Comparison of ENCODE assay signal across 14 cellular contexts in the genomic region with DNA sequence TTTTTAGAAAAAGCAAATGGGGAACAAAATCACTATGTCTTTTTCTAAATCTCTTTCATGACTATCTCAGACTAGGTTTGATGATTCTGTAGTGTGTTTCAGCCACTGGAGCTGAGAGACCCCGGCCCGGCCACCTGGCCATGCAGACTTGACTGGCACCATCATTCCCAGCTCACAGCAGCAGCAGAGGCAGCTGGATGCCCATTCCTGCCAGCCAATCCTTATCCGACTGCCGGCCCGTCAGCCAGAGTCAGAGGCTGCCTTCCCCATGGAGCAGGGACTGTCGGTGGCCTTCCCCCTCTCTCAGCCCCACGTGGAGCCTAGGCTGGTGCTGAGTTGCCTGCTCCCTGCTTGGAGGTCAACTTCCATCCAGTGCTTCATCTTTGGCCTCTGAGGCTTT. TPM values are rescaled to one million over a fixed set of nuclear protein-coding genes. Genes with fewer than 3 reads are reported as not detected.
DNase-seq lines count a peak whose midpoint lies in the region; ATAC-seq and TF ChIP-seq lines count a peak whose summit lies in the region.
"Had no signal": no experiment of that assay in that cellular context is flagged by ENCODE, and none has a peak within 500 bp of the region (broad histone marks: within the 10 kb centered on the region; RNA-seq: fewer than 3 reads in every experiment).

No MANE protein-coding gene starts in this region.

- H3K36me3 Mint-ChIP-seq in CD14-positive monocyte (peaks cover 2 to 4% of the 10 kb centered on the region in 2 donors), T-helper 17 cell (ENCODE audit: low read depth) (no peaks in the 10 kb centered on the region)
- H3K36me3 Mint-ChIP-seq in stimulated activated naive B cell treated with anti-CD40 and anti-IgM and Interleukin-4, amounts not matched to agents 10 μg/mL and 1 μg/mL and 100 μg/mL, for 72 hours, result peaks cover 0 to 4% of the 10 kb centered on the region in 2 donors
- H3K36me3 Mint-ChIP-seq: IgD-negative memory B cell had no signal

- H3K14ac ChIP-seq in neuronal stem cell (ENCODE audit: low read length), result no peak overlapping the region

- H3K27me3 ChIP-seq in neuronal stem cell (ENCODE audit: control insufficient read depth in 3 of 3, insufficient read depth in 3 of 3, low read depth in 1 of 3, low read length in 3 of 3), result peaks cover 0 to 7% (median 0%) of the 10 kb centered on the region in 3 experiments

- H4K91ac ChIP-seq in neuronal stem cell (ENCODE audit: low read depth, low read length, poor library complexity), result no peak overlapping the region

- TF ChIP-seq CTCF in CD14-positive monocyte (IDR thresholded peaks at IDR 0.05), result no peak

- no peak overlapping the region for H3K4me3 Mint-ChIP-seq in CD14-positive monocyte
- no peak overlapping the region for H3K4me3 Mint-ChIP-seq in T-helper 17 cell
- H3K4me3 Mint-ChIP-seq in stimulated activated naive B cell treated with anti-CD40 and anti-IgM and Interleukin-4, amounts not matched to agents 10 μg/mL and 1 μg/mL and 100 μg/mL, for 72 hours, result no peak overlapping the region
- H3K4me3 Mint-ChIP-seq: CD4-positive, alpha-beta T cell; GM23338; H9 had no signal

- intact Hi-C loops in CD14-positive monocyte (cut with micrococcal nuclease), result loop anchor here (2.0 to 5.0 kb wide), 4 partner anchors 94 to 364 kb away; no protein-coding TSS in a partner anchor

- peaks cover 0 to 1% (median 0%) of the 10 kb centered on the region in 7 donors for H3K9me3 Mint-ChIP-seq in CD14-positive monocyte
- peaks cover 4 to 7% of the 10 kb centered on the region in 2 donors for H3K9me3 Mint-ChIP-seq in stimulated activated naive B cell treated with anti-CD40 and anti-IgM and Interleukin-4, amounts not matched to agents 10 μg/mL and 1 μg/mL and 100 μg/mL, for 72 hours
- H3K9me3 Mint-ChIP-seq: CD4-positive, alpha-beta T cell; GM23338; H9; IgD-negative memory B cell had no signal

- H3K4me3 ChIP-seq in neuronal stem cell (ENCODE audit: low read length in 2 of 2), result no peak overlapping the region
- H3K4me3 ChIP-seq: A549, GM23338 had no signal

- H3K4me1 ChIP-seq in neuronal stem cell (ENCODE audit: control insufficient read depth in 2 of 2, insufficient read depth in 1 of 2, low read depth in 1 of 2, low read length in 2 of 2), result no peaks in the 10 kb centered on the region

- ATAC-seq in T-helper 17 cell, result no peak
- ATAC-seq in stimulated activated naive B cell treated with anti-CD40 and anti-IgM and Interleukin-4, amounts not matched to agents 10 μg/mL and 1 μg/mL and 100 μg/mL, for 72 hours (replicated peaks), result no peak
- ATAC-seq in GM19452 (IDR thresholded peaks at IDR 0.05; ENCODE audit: unreplicated experiment), result no peak
- ATAC-seq: A549, GM23338 had no signal

- no peak overlapping the region for H4K8ac ChIP-seq in neuronal stem cell (ENCODE audit: low read depth, low read length)

- no peak overlapping the region for H2BK15ac ChIP-seq in neuronal stem cell (ENCODE audit: low read length)

- H2AFZ ChIP-seq in neuronal stem cell (ENCODE audit: low read length), result no peak overlapping the region
- H2AFZ ChIP-seq: GM23338 had no signal

- peak overlapping the region in 6 of 7 donors; percentile 53 to 99 (median 95) for H3K27ac Mint-ChIP-seq in CD14-positive monocyte
- H3K27ac Mint-ChIP-seq in T-helper 17 cell, result peak overlapping the region; percentile 77
- peak overlapping the region; percentile 16 for H3K27ac Mint-ChIP-seq in stimulated activated naive B cell treated with anti-CD40 and anti-IgM and Interleukin-4, amounts not matched to agents 10 μg/mL and 1 μg/mL and 100 μg/mL, for 72 hours
- H3K27ac Mint-ChIP-seq: CD4-positive, alpha-beta T cell; H9 had no signal

- H2BK12ac ChIP-seq in neuronal stem cell (ENCODE audit: low read length), result no peak overlapping the region

- no peak overlapping the region for H3K27ac ChIP-seq in neuronal stem cell (replicated peaks; ENCODE audit: low read length)

- H3K79me1 ChIP-seq in neuronal stem cell (ENCODE audit: low read depth, low read length), result no peaks in the 10 kb centered on the region

- H3K4me1 Mint-ChIP-seq in CD14-positive monocyte (peaks cover 79% of the 10 kb centered on the region), T-helper 17 cell (peaks cover 2% of the 10 kb centered on the region)
- H3K4me1 Mint-ChIP-seq in stimulated activated naive B cell treated with anti-CD40 and anti-IgM and Interleukin-4, amounts not matched to agents 10 μg/mL and 1 μg/mL and 100 μg/mL, for 72 hours, result peaks cover 36 to 66% of the 10 kb centered on the region in 2 donors

- DNase-seq in CD14-positive monocyte (ENCODE audit: low spot score) (no peak), T-helper 17 cell (no peak), neuronal stem cell (ENCODE audit: low spot score) (no peak), C1 segment of cervical spinal cord (lab: John Stamatoyannopoulos, UW) (no peak)
- no peak for DNase-seq in stimulated activated naive B cell treated with anti-CD40 and anti-IgM and Interleukin-4, amounts not matched to agents 10 μg/mL and 1 μg/mL and 100 μg/mL, for 72 hours
- DNase-seq in NK-92 treated with Interleukin-12 subunit alpha and Interleukin-12 subunit beta, amount 100 ng/mL, for 24 hours (lab: John Stamatoyannopoulos, UW), result no peak
- DNase-seq: Calu3; CD4-positive, alpha-beta T cell; DMS 273 treated with DMSO at 0.1 percent for 48 hours; H9 had no signal

- no peak overlapping the region for H3K9ac ChIP-seq in neuronal stem cell (ENCODE audit: low read depth, low read length, poor library complexity)

- H3K9me3 ChIP-seq in T-helper 17 cell (ENCODE audit: control insufficient read depth, low read length, poor library complexity, severe bottlenecking) (no peaks in the 10 kb centered on the region), neuronal stem cell (replicated peaks in 1 of 2; ENCODE audit: control insufficient read depth in 2 of 2, insufficient read depth in 1 of 2, low read depth in 1 of 2, low read length in 2 of 2) (no peaks in the 10 kb centered on the region)
- H3K9me3 ChIP-seq: A549 had no signal

- no peaks in the 10 kb centered on the region for H3K36me3 ChIP-seq in neuronal stem cell (replicated peaks in 1 of 2; ENCODE audit: control insufficient read depth in 2 of 2, insufficient read depth in 2 of 2, low read length in 2 of 2)

- H3K27me3 Mint-ChIP-seq in CD14-positive monocyte (ENCODE audit: low read depth in 3 of 3), result peaks cover 0 to 2% (median 0%) of the 10 kb centered on the region in 3 donors
- H3K27me3 Mint-ChIP-seq in T-helper 17 cell, result peaks cover 13% of the 10 kb centered on the region
- H3K27me3 Mint-ChIP-seq in stimulated activated naive B cell treated with anti-CD40 and anti-IgM and Interleukin-4, amounts not matched to agents 10 μg/mL and 1 μg/mL and 100 μg/mL, for 72 hours, result no peaks in the 10 kb centered on the region
- H3K27me3 Mint-ChIP-seq: CD4-positive, alpha-beta T cell; IgD-negative memory B cell had no signal

- H3K4ac ChIP-seq in neuronal stem cell (ENCODE audit: low read length), result no peak overlapping the region

- no peak overlapping the region for H2BK120ac ChIP-seq in neuronal stem cell (ENCODE audit: low read depth, low read length)

- peak overlapping the region; percentile 90 for H2AK5ac ChIP-seq in neuronal stem cell (ENCODE audit: low read depth, low read length)

- H3K18ac ChIP-seq in neuronal stem cell (ENCODE audit: low read length), result no peak overlapping the region

- H3K4me2 ChIP-seq in neuronal stem cell (ENCODE audit: insufficient read depth, low read length, poor library complexity, severe bottlenecking), result no peak overlapping the region
- H3K4me2 ChIP-seq: GM23338 had no signal

- WGBS in neuronal stem cell (ENCODE audit: extremely low coverage in 2 of 2, insufficient read length in 2 of 2, insufficient replicate concordance in 1 of 2), 2 donors, result no CpG with 5 or more reads among the region's 7 CpGs

- no peak overlapping the region for H2BK5ac ChIP-seq in neuronal stem cell (ENCODE audit: low read length)

- no peak overlapping the region for H3K23ac ChIP-seq in neuronal stem cell (ENCODE audit: low read depth, low read length, poor library complexity)

RNA-seq across cellular contexts. Expression of a gene that starts 56.0 kb away (rescaled TPM):
- 100 to 1,000 TPM; 220 to 368 TPM for polyA plus RNA-seq in CD14-positive monocyte
- total RNA-seq in T-helper 17 cell, result 100 to 1,000 TPM; 137 to 146 TPM
- polyA plus RNA-seq in neuronal stem cell (2013, experiment 1 of 2), result 142 TPM
- polyA plus RNA-seq in neuronal stem cell (2013, experiment 2 of 2), result 142 TPM

Comparison
In these comparisons a context has a peak if more than half of its experiments do, and no peak if none do; other contexts are left out.
1. H3K27ac Mint-ChIP-seq: peak in every context shown above with its lines; median percentile 95 in CD14-positive monocyte; 77 in T-helper 17 cell; 16 in stimulated activated naive B cell treated with anti-CD40 and anti-IgM and Interleukin-4, amounts not matched to agents 10 μg/mL and 1 μg/mL and 100 μg/mL, for 72 hours.